Comparison of ENCODE assay signal across 8 cellular contexts in genomic region chr5:149632311-149633251, GRCh38. TPM values are rescaled to one million over a fixed set of nuclear protein-coding genes. Genes with fewer than 3 reads are reported as not detected.
A peak's percentile ranks its signal among the peaks of the same experiment; 100 is the strongest.
DNase-seq lines count a peak whose midpoint lies in the region; ATAC-seq lines count a peak whose summit lies in the region.

No MANE protein-coding gene starts in this region.

- no peaks in the 10 kb centered on the region for H3K27me3 ChIP-seq in BLaER1 treated with 17β-estradiol and CSF1 and Interleukin-3, amounts not matched to agents 10 nM and 100 nM
- H3K27me3 ChIP-seq in MG63 (no peaks in the 10 kb centered on the region), mucosa of stomach (ENCODE audit: control insufficient read depth, insufficient read depth, low read length) (no peaks in the 10 kb centered on the region)

- H3K27ac Mint-ChIP-seq in dendritic cell treated with granulocyte-macrophage colony-stimulating factor and Interleukin-4, amounts not matched to agents 40 ng/mL and 50 ng/mL, for 4 days: peak overlapping the region; percentile 36

- H3K9ac ChIP-seq in BLaER1 treated with 17β-estradiol and CSF1 and Interleukin-3, amounts not matched to agents 10 nM and 100 nM: no peak overlapping the region
- H3K9ac ChIP-seq in mucosa of stomach (ENCODE audit: low read length): peak overlapping the region; percentile 45

- peak overlapping the region in 1 of 11 experiments; percentile 20; a peak in 1 of 22 replicates for H3K27ac ChIP-seq in BLaER1 treated with 17β-estradiol and CSF1 and Interleukin-3, amounts not matched to agents 10 nM and 100 nM

- H3K4me2 ChIP-seq in BLaER1 treated with 17β-estradiol and CSF1 and Interleukin-3, amounts not matched to agents 10 nM and 100 nM: peak overlapping the region in 9 of 11 experiments; percentile 3 to 85 (median 32); a peak in 13 of 22 replicates

- H3K36me3 Mint-ChIP-seq in dendritic cell treated with granulocyte-macrophage colony-stimulating factor and Interleukin-4, amounts not matched to agents 40 ng/mL and 50 ng/mL, for 4 days (ENCODE audit: low read depth): no peaks in the 10 kb centered on the region

- intact Hi-C loops in dendritic cell treated with granulocyte-macrophage colony-stimulating factor and Interleukin-4, amounts not matched to agents 40 ng/mL and 50 ng/mL, for 4 days (cut with micrococcal nuclease): loop anchor here (10.0 kb wide), 1 partner anchor 332 kb away; the partner anchor contains the start of gene SLC26A2

- no peaks in the 10 kb centered on the region for H4K20me1 ChIP-seq in BLaER1 treated with 17β-estradiol and CSF1 and Interleukin-3, amounts not matched to agents 10 nM and 100 nM

- H3K4me3 Mint-ChIP-seq in dendritic cell treated with granulocyte-macrophage colony-stimulating factor and Interleukin-4, amounts not matched to agents 40 ng/mL and 50 ng/mL, for 4 days: no peak overlapping the region

- H3K4me1 Mint-ChIP-seq in dendritic cell treated with granulocyte-macrophage colony-stimulating factor and Interleukin-4, amounts not matched to agents 40 ng/mL and 50 ng/mL, for 4 days (ENCODE audit: low read depth): peaks cover 25% of the 10 kb centered on the region

- peaks cover 2% of the 10 kb centered on the region for H3K27me3 Mint-ChIP-seq in dendritic cell treated with granulocyte-macrophage colony-stimulating factor and Interleukin-4, amounts not matched to agents 40 ng/mL and 50 ng/mL, for 4 days

- no peaks in the 10 kb centered on the region for H3K9me3 ChIP-seq in BLaER1 treated with 17β-estradiol and CSF1 and Interleukin-3, amounts not matched to agents 10 nM and 100 nM (replicated peaks in 1 of 11)
- no peaks in the 10 kb centered on the region for H3K9me3 ChIP-seq in MG63
- no peaks in the 10 kb centered on the region for H3K9me3 ChIP-seq in mucosa of stomach (ENCODE audit: control insufficient read depth, low read length)

- H3K4me1 ChIP-seq in BLaER1 treated with 17β-estradiol and CSF1 and Interleukin-3, amounts not matched to agents 10 nM and 100 nM: peaks cover 9 to 33% (median 24%) of the 10 kb centered on the region in 10 experiments
- H3K4me1 ChIP-seq in mucosa of stomach (ENCODE audit: control insufficient read depth, insufficient read depth, low read length): peaks cover 47% of the 10 kb centered on the region

- peak; percentile 81 for DNase-seq in MG63
- no peak for DNase-seq in 8988T
- DNase-seq in GDM1 (lab: John Stamatoyannopoulos, UW): no peak

- H3K9me3 Mint-ChIP-seq in dendritic cell treated with granulocyte-macrophage colony-stimulating factor and Interleukin-4, amounts not matched to agents 40 ng/mL and 50 ng/mL, for 4 days: no peaks in the 10 kb centered on the region

- ATAC-seq in HG03457 (IDR thresholded peaks at IDR 0.05; ENCODE audit: unreplicated experiment): no peak
- ATAC-seq in GM18517 (IDR thresholded peaks at IDR 0.05; ENCODE audit: unreplicated experiment): no peak

- no peaks in the 10 kb centered on the region for H3K36me3 ChIP-seq in BLaER1 treated with 17β-estradiol and CSF1 and Interleukin-3, amounts not matched to agents 10 nM and 100 nM
- no peaks in the 10 kb centered on the region for H3K36me3 ChIP-seq in MG63
- H3K36me3 ChIP-seq in mucosa of stomach (ENCODE audit: control insufficient read depth, insufficient read depth, low read length): no peaks in the 10 kb centered on the region

- no peak overlapping the region for H3K4me3 ChIP-seq in BLaER1 treated with 17β-estradiol and CSF1 and Interleukin-3, amounts not matched to agents 10 nM and 100 nM
- H3K4me3 ChIP-seq in MG63: no peak overlapping the region
- H3K4me3 ChIP-seq in mucosa of stomach (ENCODE audit: low read length): no peak overlapping the region

RNA-seq across cellular contexts. Expression of gene ARHGEF37, which starts 51.3 kb away (rescaled TPM):
- 0.17 and 1.1 TPM in 2 replicates for total RNA-seq in MG63 (2014; rRNA removed; shearing (Covaris generic); ENCODE audit: low replicate concordance)
